9 cellular contexts compared by ENCODE assay signal in genomic region chr10:84820121-84820520, GRCh38.
DNase-seq lines count a peak whose midpoint lies in the region; ATAC-seq and TF ChIP-seq lines count a peak whose summit lies in the region.
"Had no signal": no experiment of that assay in that cellular context is flagged by ENCODE, and none has a peak within 500 bp of the region (broad histone marks: within the 10 kb centered on the region; RNA-seq: fewer than 3 reads in every experiment).

No MANE protein-coding gene starts in this region.

- ATAC-seq in left lung (peak; percentile 50), GM21447 (IDR thresholded peaks at IDR 0.05; ENCODE audit: unreplicated experiment) (no peak), body of pancreas (no peak)

- intact Hi-C loops in OCI-LY7 (cut with micrococcal nuclease; ENCODE audit: unreplicated experiment), result no loop called here
- intact Hi-C loops in left lung (cut with DNase I), result no loop called here
- intact Hi-C loops in body of pancreas (cut with DNase I), result no loop called here

- CTCF ChIA-PET in OCI-LY7 (lab: Charles Lee; ENCODE audit: unreplicated experiment), result no interaction called here

- TF ChIP-seq CTCF in LNCaP clone FGC (IDR thresholded peaks at IDR 0.05; ENCODE audit: control insufficient read depth, extremely low read depth, insufficient read depth) (peak; percentile 43), OCI-LY7 (conservative IDR thresholded peaks at IDR 0.05; ENCODE audit: low read length) (peak; percentile 63), left lung (IDR thresholded peaks at IDR 0.05) (no peak), body of pancreas (IDR thresholded peaks at IDR 0.05) (no peak)

- H3K9me2 ChIP-seq in OCI-LY7 (ENCODE audit: insufficient read depth, low read length), result no peaks in the 10 kb centered on the region

- no TSS peak for BruUV-seq in OCI-LY7 (replicated peaks; lab: Mats Ljungman, UMichigan)

- H2AFZ ChIP-seq in OCI-LY7 (ENCODE audit: low read length), result no peak overlapping the region

- no peaks in the 10 kb centered on the region for H3K79me2 ChIP-seq in OCI-LY7 (ENCODE audit: insufficient read depth, low read depth, low read length)

- no peak overlapping the region for H3K27ac ChIP-seq in OCI-LY7 (ENCODE audit: low read depth, low read length, poor library complexity, severe bottlenecking)
- H3K27ac ChIP-seq in left lung, result no peak overlapping the region
- no peak overlapping the region for H3K27ac ChIP-seq in body of pancreas

- POLR2A ChIA-PET in OCI-LY7 (lab: Charles Lee), result interaction anchor here (0.6 kb wide), 1 partner anchor 391 kb away, joined by 3 read pairs; no protein-coding TSS in a partner anchor

- no peaks in the 10 kb centered on the region for H3K9me3 ChIP-seq in OCI-LY7 (ENCODE audit: low read length)
- no peaks in the 10 kb centered on the region for H3K9me3 ChIP-seq in left lung
- no peaks in the 10 kb centered on the region for H3K9me3 ChIP-seq in body of pancreas

- H3K4me3 ChIP-seq in LNCaP clone FGC (ENCODE audit: low read depth, low read length) (no peak overlapping the region), OCI-LY7 (ENCODE audit: low read depth, low read length, poor library complexity, severe bottlenecking) (no peak overlapping the region), left lung (no peak overlapping the region), body of pancreas (no peak overlapping the region)

- DNase-seq in NCI-H1092 treated with DMSO at 0.1 percent for 48 hours (lab: John Stamatoyannopoulos, UW) (peak; percentile 41), NCI-H1092 (lab: John Stamatoyannopoulos, UW) (no peak), LNCaP clone FGC (ENCODE audit: low read depth) (no peak), OCI-LY7 (ENCODE audit: low spot score) (peak; percentile 8), left lung (no peak), body of pancreas (no peak), 8988T (no peak)
- DNase-seq: stimulated activated naive CD4-positive, alpha-beta T cell had no signal

- no peaks in the 10 kb centered on the region for H4K20me1 ChIP-seq in OCI-LY7 (ENCODE audit: insufficient read depth, low read length)

- no peaks in the 10 kb centered on the region for H3K4me1 ChIP-seq in OCI-LY7 (ENCODE audit: insufficient read depth, low read length, poor library complexity, severe bottlenecking)
- H3K4me1 ChIP-seq in left lung, result no peaks in the 10 kb centered on the region
- no peaks in the 10 kb centered on the region for H3K4me1 ChIP-seq in body of pancreas

- H3K27me3 ChIP-seq in left lung (no peaks in the 10 kb centered on the region), body of pancreas (no peaks in the 10 kb centered on the region)

- H3K36me3 ChIP-seq in OCI-LY7 (ENCODE audit: insufficient read depth, low read length), result no peaks in the 10 kb centered on the region
- no peaks in the 10 kb centered on the region for H3K36me3 ChIP-seq in left lung
- H3K36me3 ChIP-seq in body of pancreas (replicated peaks in 1 of 2; ENCODE audit: insufficient read depth in 1 of 2, low read depth in 2 of 2), result no peaks in the 10 kb centered on the region

- no peak for TF ChIP-seq POLR2A in body of pancreas (IDR thresholded peaks at IDR 0.05)

- 72 to 76% methylated on average over 3 of the region's 3 CpGs for WGBS in body of pancreas, 2 donors

- H3K4me2 ChIP-seq in OCI-LY7 (ENCODE audit: low read length), result no peak overlapping the region

Comparison
In these comparisons a context has a peak if more than half of its experiments do, and no peak if none do; other contexts are left out.
1. DNase-seq: peak in NCI-H1092 treated with DMSO at 0.1 percent for 48 hours (single experiment) and OCI-LY7 (single experiment); none in NCI-H1092 (single experiment), LNCaP clone FGC (single experiment), left lung (0 of 2), body of pancreas (0 of 4) and 8988T (single experiment).
2. CTCF ChIP-seq: peak in LNCaP clone FGC (single experiment) and OCI-LY7 (single experiment); none in left lung (0 of 2) and body of pancreas (0 of 7).